Comparison of ENCODE assay signal across 1 cellular context in genomic region chr18:15005313-15006130, GRCh38.
TF ChIP-seq lines count a peak whose summit lies in the region.

No MANE protein-coding gene starts in this region.

TF ChIP-seq in HepG2, 621 proteins besides CTCF, POLR2A, EP300 and RAD21 (continued from another document):
- TF ChIP-seq IRF1 (CRISPR knock-in tag; IDR thresholded peaks at IDR 0.05; ENCODE audit: low read depth) (no peak), ZBTB42 (CRISPR knock-in tag; IDR thresholded peaks at IDR 0.05) (no peak), SAFB2 (CRISPR knock-in tag; IDR thresholded peaks at IDR 0.05; ENCODE audit: borderline replicate concordance, low read depth) (no peak), ELF4 (CRISPR knock-in tag; IDR thresholded peaks at IDR 0.05; ENCODE audit: borderline replicate concordance) (no peak), SSRP1 (CRISPR knock-in tag; IDR thresholded peaks at IDR 0.05) (no peak), ZNF670 (CRISPR knock-in tag; IDR thresholded peaks at IDR 0.05; ENCODE audit: borderline replicate concordance) (no peak), HDAC6 (IDR thresholded peaks at IDR 0.05; ENCODE audit: low read depth, low read length) (no peak)
TF ChIP-seq in HepG2: peak in this region for 0.
